21 cellular contexts compared by ENCODE assay signal in the genomic region with DNA sequence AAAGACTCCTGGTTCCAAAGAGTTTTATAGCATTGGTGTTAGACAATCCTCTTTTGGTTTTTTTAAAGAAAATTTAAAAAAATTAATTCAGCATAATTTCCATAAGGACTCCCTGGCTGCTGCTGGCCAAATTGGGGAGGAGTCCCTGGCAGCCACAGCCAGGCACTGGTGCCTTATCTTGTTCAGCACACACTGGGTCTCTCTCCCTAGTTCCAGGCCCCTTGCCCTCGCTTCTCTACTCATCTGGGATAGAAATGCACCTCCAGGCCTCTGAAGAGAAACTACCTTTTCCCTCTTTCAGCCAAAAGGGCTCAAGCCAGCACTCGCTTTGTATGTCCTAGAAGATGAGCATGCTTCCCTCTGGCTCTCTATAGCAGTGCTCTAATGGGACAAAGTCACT. TPM values are rescaled to one million over a fixed set of nuclear protein-coding genes. Genes with fewer than 3 reads are reported as not detected.
A peak's percentile ranks its signal among the peaks of the same experiment; 100 is the strongest.
DNase-seq lines count a peak whose midpoint lies in the region; ATAC-seq and TF ChIP-seq lines count a peak whose summit lies in the region.
"Had no signal": no experiment of that assay in that cellular context is flagged by ENCODE, and none has a peak within 500 bp of the region (broad histone marks: within the 10 kb centered on the region; RNA-seq: fewer than 3 reads in every experiment).

No MANE protein-coding gene starts in this region.

- peak overlapping the region; percentile 89 for H3K27ac ChIP-seq in OCI-LY7 (ENCODE audit: low read depth, low read length, poor library complexity, severe bottlenecking)
- H3K27ac ChIP-seq: gastroesophageal sphincter, uterus had no signal

- TF ChIP-seq CTCF in OCI-LY7 (conservative IDR thresholded peaks at IDR 0.05; ENCODE audit: low read length) = no peak

- peaks cover 87% of the 10 kb centered on the region for H3K4me1 Mint-ChIP-seq in activated T-cell treated with anti-CD3 and anti-CD28 coated beads, Interleukin-2, amount 50 U/mL, for 24 hours (ENCODE audit: low read depth)
- H3K4me1 Mint-ChIP-seq in activated naive CD8-positive, alpha-beta T cell treated with anti-CD3 and anti-CD28 coated beads, Interleukin-2, amount 50 U/mL, for 24 hours = peaks cover 91% of the 10 kb centered on the region
- H3K4me1 Mint-ChIP-seq in stimulated activated memory B cell treated with anti-CD40 and anti-IgM and Interleukin-4, amounts not matched to agents 10 μg/mL and 1 μg/mL and 100 μg/mL, for 72 hours = peaks cover 93% of the 10 kb centered on the region

- no peak overlapping the region for H3K4me3 ChIP-seq in OCI-LY7 (ENCODE audit: low read depth, low read length, poor library complexity, severe bottlenecking)
- H3K4me3 ChIP-seq: gastroesophageal sphincter, smooth muscle cell, uterus had no signal

- H3K36me3 ChIP-seq in OCI-LY7 (ENCODE audit: insufficient read depth, low read length) = peaks cover 15% of the 10 kb centered on the region; the same call in 1 of the 2 replicates
- H3K36me3 ChIP-seq: uterus had no signal

- no peaks in the 10 kb centered on the region for H3K9me3 Mint-ChIP-seq in activated T-cell treated with anti-CD3 and anti-CD28 coated beads, Interleukin-2, amount 50 U/mL, for 24 hours
- no peaks in the 10 kb centered on the region for H3K9me3 Mint-ChIP-seq in activated naive CD8-positive, alpha-beta T cell treated with anti-CD3 and anti-CD28 coated beads, Interleukin-2, amount 50 U/mL, for 24 hours
- H3K9me3 Mint-ChIP-seq in stimulated activated memory B cell treated with anti-CD40 and anti-IgM and Interleukin-4, amounts not matched to agents 10 μg/mL and 1 μg/mL and 100 μg/mL, for 72 hours = no peaks in the 10 kb centered on the region
- H3K9me3 Mint-ChIP-seq: HFFc6 had no signal

- peak overlapping the region; percentile 0 for H3K27ac Mint-ChIP-seq in activated T-cell treated with anti-CD3 and anti-CD28 coated beads, Interleukin-2, amount 50 U/mL, for 24 hours
- H3K27ac Mint-ChIP-seq in activated naive CD8-positive, alpha-beta T cell treated with anti-CD3 and anti-CD28 coated beads, Interleukin-2, amount 50 U/mL, for 24 hours = peak overlapping the region; percentile 53
- peak overlapping the region; percentile 50 for H3K27ac Mint-ChIP-seq in stimulated activated memory B cell treated with anti-CD40 and anti-IgM and Interleukin-4, amounts not matched to agents 10 μg/mL and 1 μg/mL and 100 μg/mL, for 72 hours
- H3K27ac Mint-ChIP-seq: HFFc6 had no signal

- no peaks in the 10 kb centered on the region; the same call in 1 of the 2 replicates for H3K9me3 ChIP-seq in OCI-LY7 (ENCODE audit: low read length)
- H3K9me3 ChIP-seq: gastroesophageal sphincter, uterus had no signal

- no peak overlapping the region for H3K4me3 Mint-ChIP-seq in activated T-cell treated with anti-CD3 and anti-CD28 coated beads, Interleukin-2, amount 50 U/mL, for 24 hours
- H3K4me3 Mint-ChIP-seq in activated naive CD8-positive, alpha-beta T cell treated with anti-CD3 and anti-CD28 coated beads, Interleukin-2, amount 50 U/mL, for 24 hours = no peak overlapping the region
- no peak overlapping the region for H3K4me3 Mint-ChIP-seq in stimulated activated memory B cell treated with anti-CD40 and anti-IgM and Interleukin-4, amounts not matched to agents 10 μg/mL and 1 μg/mL and 100 μg/mL, for 72 hours
- H3K4me3 Mint-ChIP-seq: HFFc6 had no signal

- no peaks in the 10 kb centered on the region for H3K9me2 ChIP-seq in OCI-LY7 (ENCODE audit: insufficient read depth, low read length)

- BruUV-seq in OCI-LY7 (replicated peaks; lab: Mats Ljungman, UMichigan) = no TSS peak

- H4K20me1 ChIP-seq in OCI-LY7 (ENCODE audit: insufficient read depth, low read length) = no peaks in the 10 kb centered on the region

- H3K4me1 ChIP-seq in OCI-LY7 (ENCODE audit: insufficient read depth, low read length, poor library complexity, severe bottlenecking) = peaks cover 77% of the 10 kb centered on the region
- H3K4me1 ChIP-seq: uterus had no signal

- CTCF ChIA-PET in OCI-LY7 (lab: Charles Lee; ENCODE audit: unreplicated experiment) = no interaction called here

- no peak overlapping the region for H2AFZ ChIP-seq in OCI-LY7 (ENCODE audit: low read length)

- H3K4me2 ChIP-seq in OCI-LY7 (ENCODE audit: low read length) = 0 out of 2 replicates have a peak overlapping the region, but pooled peaks have one; percentile 27
- H3K4me2 ChIP-seq: smooth muscle cell had no signal

- intact Hi-C loops in OCI-LY7 (cut with micrococcal nuclease; ENCODE audit: unreplicated experiment) = no loop called here

- POLR2A ChIA-PET in OCI-LY7 (lab: Charles Lee) = interaction anchor here (0.7 kb wide), 1 partner anchor 73 kb away, joined by 3 read pairs; no protein-coding TSS in a partner anchor

- H3K79me2 ChIP-seq in OCI-LY7 (ENCODE audit: insufficient read depth, low read depth, low read length) = no peaks in the 10 kb centered on the region

- DNase-seq in activated T-cell treated with anti-CD3 and anti-CD28 coated beads, Interleukin-2, amount 50 U/mL, for 24 hours = no peak
- DNase-seq in activated T-cell treated with anti-CD3 and anti-CD28 coated beads, Interleukin-2, amount 50 U/mL, for 48 hours = no peak
- no peak for DNase-seq in OCI-LY7 (ENCODE audit: low spot score)
- DNase-seq in activated naive CD8-positive, alpha-beta T cell treated with anti-CD3 and anti-CD28 coated beads, Interleukin-2, amount 50 U/mL, for 24 hours = no peak
- no peak for DNase-seq in NCI-H446 (lab: John Stamatoyannopoulos, UW)
- DNase-seq: activated gamma-delta T cell treated with Interleukin-2 at 50 U/mL for 16 hours; aorta; HFFc6; mesendoderm; NCI-H1048; NCI-H2081 treated with DMSO at 0.1 percent for 48 hours; NCI-H510A treated with DMSO at 0.1 percent for 48 hours; stimulated activated CD4-positive, alpha-beta T cell treated with anti-CD3 and anti-CD28 coated beads, Interleukin-4, amount 100 ng/mL, for 1 hour; uterus had no signal

- H3K27me3 Mint-ChIP-seq in activated T-cell treated with anti-CD3 and anti-CD28 coated beads, Interleukin-2, amount 50 U/mL, for 24 hours = no peaks in the 10 kb centered on the region
- no peaks in the 10 kb centered on the region for H3K27me3 Mint-ChIP-seq in activated naive CD8-positive, alpha-beta T cell treated with anti-CD3 and anti-CD28 coated beads, Interleukin-2, amount 50 U/mL, for 24 hours
- H3K27me3 Mint-ChIP-seq in stimulated activated memory B cell treated with anti-CD40 and anti-IgM and Interleukin-4, amounts not matched to agents 10 μg/mL and 1 μg/mL and 100 μg/mL, for 72 hours = no peaks in the 10 kb centered on the region

- H3K36me3 Mint-ChIP-seq in activated T-cell treated with anti-CD3 and anti-CD28 coated beads, Interleukin-2, amount 50 U/mL, for 24 hours (ENCODE audit: low read depth) = peaks cover 45% of the 10 kb centered on the region
- peaks cover 14% of the 10 kb centered on the region for H3K36me3 Mint-ChIP-seq in activated naive CD8-positive, alpha-beta T cell treated with anti-CD3 and anti-CD28 coated beads, Interleukin-2, amount 50 U/mL, for 24 hours (ENCODE audit: low read depth)
- H3K36me3 Mint-ChIP-seq in stimulated activated memory B cell treated with anti-CD40 and anti-IgM and Interleukin-4, amounts not matched to agents 10 μg/mL and 1 μg/mL and 100 μg/mL, for 72 hours = peaks cover 22% of the 10 kb centered on the region

- ATAC-seq in activated naive CD8-positive, alpha-beta T cell treated with anti-CD3 and anti-CD28 coated beads, Interleukin-2, amount 50 U/mL, for 24 hours = no peak
- no peak for ATAC-seq in stimulated activated memory B cell treated with anti-CD40 and anti-IgM and Interleukin-4, amounts not matched to agents 10 μg/mL and 1 μg/mL and 100 μg/mL, for 72 hours
- no peak for ATAC-seq in GM18868 (IDR thresholded peaks at IDR 0.05; ENCODE audit: unreplicated experiment)
- ATAC-seq in HG02588 (IDR thresholded peaks at IDR 0.05; ENCODE audit: unreplicated experiment) = no peak
- ATAC-seq: esophagus mucosa, gastroesophageal sphincter, Right ventricle myocardium inferior had no signal

RNA-seq across cellular contexts. Expression of gene MAPK13, which starts 13.4 kb away (rescaled TPM):
- total RNA-seq in OCI-LY7 (2014; rRNA removed; shearing (Covaris generic)) = 0.88 TPM in 2 replicates
- 1.2 and 1.8 TPM in 2 replicates for total RNA-seq in OCI-LY7 (2022)

Comparison
In these comparisons a context has a peak if more than half of its experiments do, and no peak if none do; other contexts are left out.
1. H3K27ac Mint-ChIP-seq: peak in every context shown above with its lines; median percentile 53 in activated naive CD8-positive, alpha-beta T cell treated with anti-CD3 and anti-CD28 coated beads, Interleukin-2, amount 50 U/mL, for 24 hours; 50 in stimulated activated memory B cell treated with anti-CD40 and anti-IgM and Interleukin-4, amounts not matched to agents 10 μg/mL and 1 μg/mL and 100 μg/mL, for 72 hours; 0 in activated T-cell treated with anti-CD3 and anti-CD28 coated beads, Interleukin-2, amount 50 U/mL, for 24 hours.